Comparison of ENCODE assay signal across 23 cellular contexts in the genomic region with DNA sequence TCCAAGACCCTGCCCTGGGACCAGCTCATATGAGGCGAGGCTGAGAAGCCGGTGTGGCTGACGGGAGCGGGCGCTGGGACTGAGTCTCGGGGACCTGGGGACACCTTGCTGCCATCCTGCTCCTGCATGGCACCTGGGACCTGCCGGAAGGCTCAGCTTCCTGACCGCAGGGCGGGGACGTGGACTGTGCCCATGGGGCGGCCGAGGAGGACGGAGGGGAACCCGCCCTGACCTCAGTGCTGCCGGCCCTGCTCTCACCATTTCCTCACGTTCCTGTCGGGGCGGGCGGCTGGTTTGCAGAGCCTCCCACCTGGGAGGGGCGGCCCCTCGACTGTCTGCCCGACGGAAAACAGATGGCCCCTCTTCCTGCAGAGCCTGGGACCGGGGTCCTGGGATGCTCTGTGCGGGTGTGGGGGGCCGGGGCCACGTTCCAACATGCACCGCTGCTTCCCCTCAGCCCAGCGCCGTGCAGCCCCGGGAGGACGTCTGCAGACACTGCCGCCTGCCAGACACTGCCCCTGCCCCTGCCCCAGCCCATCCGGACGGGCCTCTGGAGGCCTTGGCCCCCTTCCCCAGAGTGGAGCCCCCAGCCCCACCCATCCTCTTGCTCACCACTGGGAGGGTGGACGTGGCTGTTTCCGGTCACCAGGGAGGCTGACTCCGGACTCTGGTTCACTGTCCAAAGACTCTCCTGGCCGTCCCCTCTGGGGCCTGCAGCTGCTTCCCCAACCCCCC. TPM values are rescaled to one million over a fixed set of nuclear protein-coding genes. Genes with fewer than 3 reads are reported as not detected.
"Had no signal": no experiment of that assay in that cellular context is flagged by ENCODE, and none has a peak within 500 bp of the region (broad histone marks: within the 10 kb centered on the region; RNA-seq: fewer than 3 reads in every experiment).

No MANE protein-coding gene starts in this region.

- H3K4me1 ChIP-seq: ascending aorta, prostate gland had no signal

- H3K4me3 ChIP-seq: ascending aorta, esophagus squamous epithelium, lung, prostate gland, skin epidermis had no signal

- H3K9me3 ChIP-seq: ascending aorta, esophagus squamous epithelium, prostate gland had no signal

- H3K27ac ChIP-seq: ascending aorta, esophagus squamous epithelium, prostate gland, skin epidermis, WERI-Rb-1 had no signal

- ATAC-seq: left lobe of liver, T-helper 17 cell had no signal

- DNase-seq: activated CD4-positive, alpha-beta T cell treated with anti-CD3 and anti-CD28 coated beads for 1 hour; activated CD8-positive, alpha-beta memory T cell treated with anti-CD3 and anti-CD28 coated beads for 24 hours; activated CD8-positive, alpha-beta memory T cell treated with anti-CD3 and anti-CD28 coated beads, Interleukin-2, amount 50 U/mL, for 48 hours; activated effector memory CD4-positive, alpha-beta T cell treated with Interleukin-2 at 50 U/mL for 16 hours; activated naive CD4-positive, alpha-beta T cell treated with anti-CD3 and anti-CD28 coated beads, Interleukin-2, amount 10 ng/mL, durations not matched to agents 7 days and 5 days; activated naive CD8-positive, alpha-beta T cell treated with anti-CD3 and anti-CD28 coated beads, Interleukin-2, amount 50 U/mL, for 24 hours; activated T-cell treated with anti-CD3 and anti-CD28 coated beads, Interleukin-2, amount 50 U/mL, for 48 hours; effector memory CD4-positive, alpha-beta T cell; esophagus squamous epithelium; hippocampal formation; midbrain; T-helper 17 cell; WERI-Rb-1 had no signal

- H3K27me3 ChIP-seq: ascending aorta had no signal

- H3K36me3 ChIP-seq: ascending aorta, esophagus squamous epithelium, prostate gland, WERI-Rb-1 had no signal

RNA-seq across cellular contexts. Expression of a gene that starts 43.9 kb away (rescaled TPM):
- total RNA-seq: ascending aorta, cerebellum, esophagus squamous epithelium, left lobe of liver, osteoblast, T-helper 17 cell had no signal
- polyA plus RNA-seq: keratinocyte, lung, neural cell, thymus had no signal

RNA-seq across cellular contexts. Expression of a gene that starts 47.1 kb away (rescaled TPM):
- total RNA-seq: left lobe of liver, osteoblast had no signal
